ENCODE assay signal across 19 cellular contexts in the genomic region with DNA sequence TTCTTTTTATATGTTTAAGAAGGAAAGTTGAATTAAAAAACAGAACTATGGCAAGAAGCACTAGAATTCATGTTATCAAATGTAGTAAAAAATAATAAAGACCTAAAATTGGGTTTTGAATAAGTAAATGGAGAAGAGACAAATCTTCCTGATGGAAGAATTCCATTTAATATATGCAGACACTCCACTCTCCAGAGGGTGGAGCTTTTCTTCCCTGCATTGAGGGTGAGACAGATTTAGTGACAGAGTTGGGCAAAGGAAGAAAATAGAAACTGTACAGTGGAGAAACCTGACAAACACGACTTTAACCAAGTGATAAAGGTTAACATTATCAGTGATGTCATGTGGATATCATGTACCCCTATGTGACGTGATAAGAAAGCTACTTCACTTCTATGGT.
A peak's percentile ranks its signal among the peaks of the same experiment; 100 is the strongest.
DNase-seq lines count a peak whose midpoint lies in the region; TF ChIP-seq lines count a peak whose summit lies in the region.
"Had no signal": no experiment of that assay in that cellular context is flagged by ENCODE, and none has a peak within 500 bp of the region (broad histone marks: within the 10 kb centered on the region; RNA-seq: fewer than 3 reads in every experiment).

No MANE protein-coding gene starts in this region.

- WGBS in H9 (ENCODE audit: extremely low coverage, insufficient read length, low lambda C conversion rate), result no CpG with 5 or more reads among the region's 2 CpGs

- no peak overlapping the region for H4K8ac ChIP-seq in H9 (replicated peaks; ENCODE audit: insufficient read length, low read depth, low read length)

- H3K79me2 ChIP-seq in H9 (ENCODE audit: insufficient read depth, low read length), result no peaks in the 10 kb centered on the region

- no peak overlapping the region for H3T11ph ChIP-seq in H9 (ENCODE audit: low read length)

- H3K27me3 ChIP-seq in H9 (ENCODE audit: insufficient read depth, low read length), result no peaks in the 10 kb centered on the region
- H3K27me3 ChIP-seq: foreskin keratinocyte, SJCRH30 had no signal

- no peak overlapping the region for H2AK5ac ChIP-seq in H9 (ENCODE audit: insufficient read length, low read length)

- in situ Hi-C loops in astrocyte of the spinal cord (cut with HindIII; ENCODE audit: low sequenced_read_pairs), result no loop called here

- no peak overlapping the region for H3K4ac ChIP-seq in H9 (ENCODE audit: low read depth, low read length)

- no peaks in the 10 kb centered on the region for H4K20me1 ChIP-seq in H9 (ENCODE audit: control insufficient read depth, insufficient read depth, insufficient read length)

- H3K79me1 ChIP-seq in H9 (ENCODE audit: insufficient read depth, low read depth, low read length, poor library complexity, severe bottlenecking), result no peaks in the 10 kb centered on the region

- H2BK12ac ChIP-seq in H9 (ENCODE audit: insufficient read length, low read depth, low read length), result no peak overlapping the region

- H3K9ac ChIP-seq in H9 (ENCODE audit: extremely low read depth, insufficient read length, low read length), result no peak overlapping the region

- H3K27me3 Mint-ChIP-seq in H9 (ENCODE audit: low read depth), result no peaks in the 10 kb centered on the region
- H3K27me3 Mint-ChIP-seq: activated T-helper 17 cell treated with anti-CD3 and anti-CD28 coated beads, Interleukin-2, amount 50 U/mL, for 72 hours; stimulated activated naive CD8-positive, alpha-beta T cell treated with anti-CD3 and anti-CD28 coated beads, Interleukin-15, Interleukin-2, amounts not matched to agents 100 ng/mL and 50 ng/mL, for 24 hours had no signal

- no peak overlapping the region for H3K27ac ChIP-seq in H9 (ENCODE audit: insufficient read length, low read depth, low read length)
- H3K27ac ChIP-seq: foreskin keratinocyte, SJCRH30 had no signal

- H3K27ac Mint-ChIP-seq in H9, result no peak overlapping the region
- H3K27ac Mint-ChIP-seq: activated T-helper 17 cell treated with anti-CD3 and anti-CD28 coated beads, Interleukin-2, amount 50 U/mL, for 72 hours; CD8-positive, alpha-beta T cell; stimulated activated naive CD8-positive, alpha-beta T cell treated with anti-CD3 and anti-CD28 coated beads, Interleukin-15, Interleukin-2, amounts not matched to agents 100 ng/mL and 50 ng/mL, for 24 hours had no signal

- no peak overlapping the region for H2BK20ac ChIP-seq in H9 (ENCODE audit: low read depth, low read length, poor library complexity, severe bottlenecking)

- TF ChIP-seq CTCF in H9 (conservative IDR thresholded peaks at IDR 0.05), result peak; percentile 32; the same call in 1 of the 3 replicates
- TF ChIP-seq CTCF in astrocyte of the spinal cord (IDR thresholded peaks at IDR 0.05; ENCODE audit: low read depth, low read length), result peak; percentile 40

- DNase-seq in AG08395 (ENCODE audit: low spot score) (peak; percentile 7), H9 (no peak), astrocyte of the spinal cord (ENCODE audit: low read depth, low spot score) (no peak), kidney tubule cell (ENCODE audit: low spot score) (peak; percentile 6), RKO (ENCODE audit: low spot score) (no peak), RPMI8226 (no peak), GF-D8 (lab: John Stamatoyannopoulos, UW) (no peak)
- no peak for DNase-seq in stimulated activated CD4-positive, alpha-beta T cell treated with anti-CD3 and anti-CD28 coated beads, Interleukin-2, amount 100 ng/mL, for 24 hours
- DNase-seq: activated CD4-positive, alpha-beta T cell treated with anti-CD3 and anti-CD28 coated beads for 4 hours; CD8-positive, alpha-beta T cell; central memory CD4-positive, alpha-beta T cell; foreskin keratinocyte; H7; Karpas-422; NCI-H345; SJCRH30; stimulated activated CD4-positive, alpha-beta T cell treated with anti-CD3 and anti-CD28 coated beads, Interleukin-4, amount 100 ng/mL, for 1 hour had no signal

- H3K23me2 ChIP-seq in H9 (ENCODE audit: insufficient read length, low read depth, low read length, poor library complexity, severe bottlenecking), result no peaks in the 10 kb centered on the region

- H3K18ac ChIP-seq in H9 (ENCODE audit: insufficient read length, low read depth, low read length), result no peak overlapping the region

- H3K4me1 ChIP-seq in H9 (ENCODE audit: insufficient read depth, low read length), result no peaks in the 10 kb centered on the region
- H3K4me1 ChIP-seq: foreskin keratinocyte, SJCRH30 had no signal

- no peak overlapping the region for H3K4me2 ChIP-seq in H9 (ENCODE audit: insufficient read depth, insufficient read length, low read length)

- no peak overlapping the region for H4K5ac ChIP-seq in H9 (ENCODE audit: insufficient read length, low read depth, low read length)

- H3K9me3 Mint-ChIP-seq in H9, result peaks cover 0 to 2% of the 10 kb centered on the region in 2 experiments; a peak in 1 of 5 replicates

- H3K23ac ChIP-seq in H9 (ENCODE audit: insufficient read length, low read depth, low read length), result no peak overlapping the region

- H2BK15ac ChIP-seq in H9 (ENCODE audit: low read depth, low read length), result no peak overlapping the region

- no peaks in the 10 kb centered on the region for H3K9me3 ChIP-seq in H9 (ENCODE audit: control insufficient read depth, low read depth, low read length)
- H3K9me3 ChIP-seq: SJCRH30 had no signal

- H2BK120ac ChIP-seq in H9 (ENCODE audit: low read depth, low read length, poor library complexity, severe bottlenecking), result no peak overlapping the region

- no peak overlapping the region for H2BK5ac ChIP-seq in H9 (ENCODE audit: insufficient read length, low read length)

- no peak overlapping the region for H3K56ac ChIP-seq in H9 (ENCODE audit: insufficient read length, low read depth, low read length)

- H2AFZ ChIP-seq in H9 (ENCODE audit: low read length), result no peak overlapping the region

- no peak overlapping the region for H4K91ac ChIP-seq in H9 (ENCODE audit: insufficient read length, low read depth, low read length)

- no peak overlapping the region for H3K4me3 ChIP-seq in astrocyte of the spinal cord (ENCODE audit: low read depth, low read length)
- H3K4me3 ChIP-seq: SJCRH30 had no signal

- no peaks in the 10 kb centered on the region for H3K4me1 Mint-ChIP-seq in H9
- H3K4me1 Mint-ChIP-seq: activated T-helper 17 cell treated with anti-CD3 and anti-CD28 coated beads, Interleukin-2, amount 50 U/mL, for 72 hours had no signal

- H3K14ac ChIP-seq in H9 (ENCODE audit: insufficient read depth, low read length), result no peak overlapping the region

- H3K36me3 Mint-ChIP-seq in H9 (ENCODE audit: insufficient read depth in 1 of 3, low read depth in 3 of 3), result no peaks in the 10 kb centered on the region; a peak in 2 of 7 replicates
- H3K36me3 Mint-ChIP-seq: CD8-positive, alpha-beta T cell had no signal

- H3K4me3 Mint-ChIP-seq in H9, result no peak overlapping the region
- H3K4me3 Mint-ChIP-seq: activated T-helper 17 cell treated with anti-CD3 and anti-CD28 coated beads, Interleukin-2, amount 50 U/mL, for 72 hours; CD8-positive, alpha-beta T cell; stimulated activated naive CD8-positive, alpha-beta T cell treated with anti-CD3 and anti-CD28 coated beads, Interleukin-15, Interleukin-2, amounts not matched to agents 100 ng/mL and 50 ng/mL, for 24 hours had no signal

Comparison
In these comparisons a context has a peak if more than half of its experiments do, and no peak if none do; other contexts are left out.
1. DNase-seq: peak in AG08395 (single experiment) and kidney tubule cell (single experiment); none in H9 (single experiment), astrocyte of the spinal cord (single experiment), RKO (single experiment), stimulated activated CD4-positive, alpha-beta T cell treated with anti-CD3 and anti-CD28 coated beads, Interleukin-2, amount 100 ng/mL, for 24 hours (0 of 2), RPMI8226 (single experiment) and GF-D8 (single experiment).